In genomic region chr19:1945899-1946298, GRCh38 we compare ENCODE assay signal across 8 cellular contexts. TPM values are rescaled to one million over a fixed set of nuclear protein-coding genes. Genes with fewer than 3 reads are reported as not detected.
DNase-seq lines count a peak whose midpoint lies in the region; ATAC-seq and TF ChIP-seq lines count a peak whose summit lies in the region.

No MANE protein-coding gene starts in this region.

- POLR2A ChIA-PET in OCI-LY7 (lab: Charles Lee), result interaction anchor here (0.6 kb wide), 1 partner anchor 37 kb away, joined by 4 read pairs; no protein-coding TSS in a partner anchor

- no peak for ATAC-seq in HG02678 (IDR thresholded peaks at IDR 0.05; ENCODE audit: unreplicated experiment)

- H3K27ac Mint-ChIP-seq in chondrocyte (ENCODE audit: unreplicated experiment) (no peak overlapping the region), mesothelial cell of epicardium (peak overlapping the region; percentile 70)

- intact Hi-C loops in OCI-LY7 (cut with micrococcal nuclease; ENCODE audit: unreplicated experiment), result no loop called here

- no peaks in the 10 kb centered on the region; the same call in 1 of the 2 replicates for H4K20me1 ChIP-seq in OCI-LY7 (ENCODE audit: insufficient read depth, low read length)

- peaks cover 16% of the 10 kb centered on the region for H3K4me1 ChIP-seq in OCI-LY7 (ENCODE audit: insufficient read depth, low read length, poor library complexity, severe bottlenecking)

- no peaks in the 10 kb centered on the region for H3K9me3 ChIP-seq in OCI-LY7 (ENCODE audit: low read length)

- peak; percentile 48 for DNase-seq in activated CD4-positive, alpha-beta T cell treated with anti-CD3 and anti-CD28 coated beads for 48 hours
- no peak for DNase-seq in activated CD4-positive, alpha-beta T cell treated with anti-CD3 and anti-CD28 coated beads, Interleukin-2, amount 50 U/mL, for 1 hour
- peak; percentile 9 for DNase-seq in OCI-LY7 (ENCODE audit: low spot score)
- no peak for DNase-seq in chondrocyte (ENCODE audit: low spot score)
- peak in 1 of 2 experiments; percentile 53 for DNase-seq in mesothelial cell of epicardium (ENCODE audit: low spot score in 2 of 2, unreplicated experiment in 2 of 2)
- DNase-seq in HCEC 1CT, result no peak
- DNase-seq in NCI-H1092 treated with DMSO at 0.1 percent for 48 hours (lab: John Stamatoyannopoulos, UW), result no peak

- peaks cover 68% of the 10 kb centered on the region for H3K79me2 ChIP-seq in OCI-LY7 (ENCODE audit: insufficient read depth, low read depth, low read length)

- H3K36me3 ChIP-seq in OCI-LY7 (ENCODE audit: insufficient read depth, low read length), result peaks cover 20% of the 10 kb centered on the region

- no peaks in the 10 kb centered on the region for H3K9me2 ChIP-seq in OCI-LY7 (ENCODE audit: insufficient read depth, low read length)

- H3K4me2 ChIP-seq in OCI-LY7 (ENCODE audit: low read length), result no peak overlapping the region

- H3K4me3 Mint-ChIP-seq in chondrocyte (ENCODE audit: unreplicated experiment), result no peak overlapping the region
- H3K4me3 Mint-ChIP-seq in mesothelial cell of epicardium, result no peak overlapping the region

- CTCF ChIA-PET in OCI-LY7 (lab: Charles Lee; ENCODE audit: unreplicated experiment), result interaction anchor here (0.8 kb wide), 1 partner anchor 228 kb away, joined by 3 read pairs; no protein-coding TSS in a partner anchor

- H3K9me3 Mint-ChIP-seq in chondrocyte (ENCODE audit: low read depth) (no peaks in the 10 kb centered on the region), mesothelial cell of epicardium (no peaks in the 10 kb centered on the region)

- peaks cover 26% of the 10 kb centered on the region for H3K4me1 Mint-ChIP-seq in chondrocyte (ENCODE audit: low read depth)
- H3K4me1 Mint-ChIP-seq in mesothelial cell of epicardium, result peaks cover 16% of the 10 kb centered on the region

- no peak overlapping the region for H2AFZ ChIP-seq in OCI-LY7 (ENCODE audit: low read length)

- no peak overlapping the region for H3K4me3 ChIP-seq in OCI-LY7 (ENCODE audit: low read depth, low read length, poor library complexity, severe bottlenecking)

- BruUV-seq in OCI-LY7 (replicated peaks; lab: Mats Ljungman, UMichigan), result no TSS peak

- TF ChIP-seq CTCF in OCI-LY7 (conservative IDR thresholded peaks at IDR 0.05; ENCODE audit: low read length), result peak; percentile 71
- peak; percentile 78 for TF ChIP-seq CTCF in chondrocyte (IDR thresholded peaks at IDR 0.05)
- peak; percentile 61 for TF ChIP-seq CTCF in mesothelial cell of epicardium (IDR thresholded peaks at IDR 0.05; ENCODE audit: unreplicated experiment)

- H3K27ac ChIP-seq in OCI-LY7 (ENCODE audit: low read depth, low read length, poor library complexity, severe bottlenecking), result no peak overlapping the region

- H3K27me3 Mint-ChIP-seq in chondrocyte (ENCODE audit: low read depth), result no peaks in the 10 kb centered on the region
- no peaks in the 10 kb centered on the region for H3K27me3 Mint-ChIP-seq in mesothelial cell of epicardium (ENCODE audit: low read depth)

- H3K36me3 Mint-ChIP-seq in chondrocyte (ENCODE audit: low read depth) (no peaks in the 10 kb centered on the region), mesothelial cell of epicardium (peaks cover 11% of the 10 kb centered on the region)

RNA-seq across cellular contexts. Expression of gene CSNK1G2, which starts 4.9 kb away (rescaled TPM):
- total RNA-seq in OCI-LY7 (2014; rRNA removed; shearing (Covaris generic)), result 133 and 151 TPM in 2 replicates
- total RNA-seq in OCI-LY7 (2022), result 95.9 TPM in 2 replicates
- total RNA-seq in chondrocyte, result 57.4 to 74.9 TPM (median 58.9 TPM) in 3 replicates
- 79.1 to 84.0 TPM (median 81.8 TPM) in 3 replicates for total RNA-seq in mesothelial cell of epicardium

RNA-seq across cellular contexts. Expression of gene ADAT3, which starts 40.7 kb away (rescaled TPM):
- total RNA-seq in OCI-LY7 (2014; rRNA removed; shearing (Covaris generic)), result 5.6 and 7.9 TPM in 2 replicates
- 13.1 and 16.4 TPM in 2 replicates for total RNA-seq in OCI-LY7 (2022)
- 3.2 to 4.3 TPM (median 3.6 TPM) in 3 replicates for total RNA-seq in chondrocyte
- 14.2 to 17.2 TPM (median 15.5 TPM) in 3 replicates for total RNA-seq in mesothelial cell of epicardium

RNA-seq across cellular contexts. Expression of gene SCAMP4, which starts 40.7 kb away (rescaled TPM):
- total RNA-seq in OCI-LY7 (2014; rRNA removed; shearing (Covaris generic)), result 13.4 and 21.3 TPM in 2 replicates
- 46.4 and 49.9 TPM in 2 replicates for total RNA-seq in OCI-LY7 (2022)
- 51.6 to 57.5 TPM (median 57.4 TPM) in 3 replicates for total RNA-seq in chondrocyte
- 93.5 to 97.7 TPM (median 93.5 TPM) in 3 replicates for total RNA-seq in mesothelial cell of epicardium

Comparison
In these comparisons a context has a peak if more than half of its experiments do, and no peak if none do; other contexts are left out.
1. DNase-seq: peak in activated CD4-positive, alpha-beta T cell treated with anti-CD3 and anti-CD28 coated beads for 48 hours (single experiment) and OCI-LY7 (single experiment); none in activated CD4-positive, alpha-beta T cell treated with anti-CD3 and anti-CD28 coated beads, Interleukin-2, amount 50 U/mL, for 1 hour (single experiment), chondrocyte (single experiment), HCEC 1CT (single experiment) and NCI-H1092 treated with DMSO at 0.1 percent for 48 hours (single experiment).
2. Peak in every context shown above with its lines, with median percentiles within 50 percentile points of each other: CTCF ChIP-seq.